ENCODE assay signal across 17 cellular contexts in the genomic region with DNA sequence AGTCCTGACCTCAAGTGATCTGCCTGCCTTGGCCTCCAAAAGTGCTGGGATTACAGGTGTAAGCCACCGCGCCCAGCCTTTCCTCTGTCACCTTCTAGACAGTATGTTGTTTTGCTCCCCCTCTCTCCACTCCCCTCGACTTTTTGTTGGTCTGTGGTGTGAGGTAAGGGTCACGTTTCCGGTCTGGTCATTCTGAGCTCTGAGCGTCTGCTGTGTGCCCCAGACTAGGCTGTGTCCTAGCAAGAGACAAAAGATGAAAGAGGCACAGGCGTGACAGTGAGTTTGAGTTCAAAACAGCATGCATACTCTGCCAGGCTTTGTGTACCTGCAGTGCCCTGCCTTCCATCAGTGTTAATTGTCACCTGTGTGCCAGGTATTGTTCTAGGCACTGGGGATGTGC.
DNase-seq lines count a peak whose midpoint lies in the region; ATAC-seq and TF ChIP-seq lines count a peak whose summit lies in the region.
"Had no signal": no experiment of that assay in that cellular context is flagged by ENCODE, and none has a peak within 500 bp of the region (broad histone marks: within the 10 kb centered on the region; RNA-seq: fewer than 3 reads in every experiment).

No MANE protein-coding gene starts in this region.

- H3K27me3 ChIP-seq in left ventricle myocardium inferior (ENCODE audit: low read depth) (no peaks in the 10 kb centered on the region), gastrocnemius medialis (no peaks in the 10 kb centered on the region)

- peaks cover 22% of the 10 kb centered on the region for H3K36me3 ChIP-seq in left ventricle myocardium inferior
- H3K36me3 ChIP-seq in gastrocnemius medialis, result no peaks in the 10 kb centered on the region
- H3K36me3 ChIP-seq: HAP-1 had no signal

- TF ChIP-seq POLR2A in gastrocnemius medialis (IDR thresholded peaks at IDR 0.05), result no peak

- peaks cover 81% of the 10 kb centered on the region for H3K4me1 Mint-ChIP-seq in activated B cell treated with CpG ODN at 0.5 μM for 24 hours
- H3K4me1 Mint-ChIP-seq in natural killer cell, result peaks cover 35 to 71% of the 10 kb centered on the region in 2 donors
- peaks cover 76% of the 10 kb centered on the region for H3K4me1 Mint-ChIP-seq in type B pancreatic cell (ENCODE audit: unreplicated experiment)

- no peak for DNase-seq in left ventricle myocardium inferior
- DNase-seq in left ventricle myocardium superior, result no peak
- DNase-seq in activated B cell treated with CpG ODN at 0.5 μM for 24 hours, result no peak
- no peak for DNase-seq in natural killer cell
- no peak for DNase-seq in type B pancreatic cell (ENCODE audit: extremely low spot score, unreplicated experiment)
- DNase-seq in SW 1271 (lab: John Stamatoyannopoulos, UW), result no peak
- no peak for DNase-seq in gastrocnemius medialis
- DNase-seq: amniotic stem cell; cerebellar nuclear complex; NCI-H187 treated with DMSO at 0.1 percent for 48 hours; NCI-H510A; PC-3; stimulated activated CD4-positive, alpha-beta T cell treated with anti-CD3 and anti-CD28 coated beads, Interleukin-15, amount 100 ng/mL, for 24 hours had no signal

- no peak overlapping the region for H3K4me3 Mint-ChIP-seq in activated B cell treated with CpG ODN at 0.5 μM for 24 hours
- peak overlapping the region; percentile 73 for H3K4me3 Mint-ChIP-seq in natural killer cell
- H3K4me3 Mint-ChIP-seq in type B pancreatic cell, result peak overlapping the region; percentile 63
- H3K4me3 Mint-ChIP-seq: activated T-helper 17 cell treated with anti-CD3 and anti-CD28 coated beads, Interleukin-2, amount 50 U/mL, for 72 hours had no signal

- H3K27ac ChIP-seq in left ventricle myocardium inferior (replicated peaks) (peak overlapping the region; percentile 82), gastrocnemius medialis (no peak overlapping the region)

- H3K36me3 Mint-ChIP-seq in activated B cell treated with CpG ODN at 0.5 μM for 24 hours (ENCODE audit: low read depth), result peaks cover 18% of the 10 kb centered on the region
- H3K36me3 Mint-ChIP-seq in natural killer cell, result no peaks in the 10 kb centered on the region
- peaks cover 12% of the 10 kb centered on the region for H3K36me3 Mint-ChIP-seq in type B pancreatic cell

- H3K9me3 Mint-ChIP-seq in activated B cell treated with CpG ODN at 0.5 μM for 24 hours (no peaks in the 10 kb centered on the region), natural killer cell (no peaks in the 10 kb centered on the region), type B pancreatic cell (no peaks in the 10 kb centered on the region)
- H3K9me3 Mint-ChIP-seq: activated T-helper 17 cell treated with anti-CD3 and anti-CD28 coated beads, Interleukin-2, amount 50 U/mL, for 72 hours had no signal

- peaks cover 97% of the 10 kb centered on the region for H3K4me1 ChIP-seq in left ventricle myocardium inferior
- peaks cover 21 to 29% of the 10 kb centered on the region in 2 donors for H3K4me1 ChIP-seq in gastrocnemius medialis
- H3K4me1 ChIP-seq: HAP-1 had no signal

- no peaks in the 10 kb centered on the region for H3K9me3 ChIP-seq in left ventricle myocardium inferior (replicated peaks)
- H3K9me3 ChIP-seq in gastrocnemius medialis, result no peaks in the 10 kb centered on the region
- H3K9me3 ChIP-seq: HAP-1 had no signal

- H3K27me3 Mint-ChIP-seq in activated B cell treated with CpG ODN at 0.5 μM for 24 hours, result no peaks in the 10 kb centered on the region
- H3K27me3 Mint-ChIP-seq in natural killer cell (ENCODE audit: low read depth in 2 of 2), result no peaks in the 10 kb centered on the region
- peaks cover 3% of the 10 kb centered on the region for H3K27me3 Mint-ChIP-seq in type B pancreatic cell
- H3K27me3 Mint-ChIP-seq: activated T-helper 17 cell treated with anti-CD3 and anti-CD28 coated beads, Interleukin-2, amount 50 U/mL, for 72 hours had no signal

- CTCF ChIA-PET in activated B cell treated with CpG ODN at 0.5 μM for 24 hours (lab: Charles Lee), result no interaction called here

- intact Hi-C loops in left ventricle myocardium inferior (cut with micrococcal nuclease) (no loop called here), left ventricle myocardium superior (cut with micrococcal nuclease) (no loop called here), activated B cell treated with CpG ODN at 0.5 μM for 24 hours (cut with micrococcal nuclease) (no loop called here), natural killer cell (cut with micrococcal nuclease) (no loop called here), gastrocnemius medialis (cut with DNase I; ENCODE audit: low total_unique reads) (no loop called here)

- no peak for TF ChIP-seq CTCF in left ventricle myocardium inferior (IDR thresholded peaks at IDR 0.05; ENCODE audit: borderline replicate concordance)
- TF ChIP-seq CTCF in activated B cell treated with CpG ODN at 0.5 μM for 24 hours (IDR thresholded peaks at IDR 0.05), result no peak
- TF ChIP-seq CTCF in natural killer cell (IDR thresholded peaks at IDR 0.05), result no peak
- TF ChIP-seq CTCF in type B pancreatic cell (conservative IDR thresholded peaks at IDR 0.05), result no peak
- no peak for TF ChIP-seq CTCF in gastrocnemius medialis (IDR thresholded peaks at IDR 0.05 in 4 of 5, conservative IDR thresholded peaks at IDR 0.05 in 1 of 5)

- no peak overlapping the region for H3K4me3 ChIP-seq in left ventricle myocardium inferior
- H3K4me3 ChIP-seq in gastrocnemius medialis, result no peak overlapping the region
- H3K4me3 ChIP-seq: HAP-1, lung had no signal

- peak overlapping the region; percentile 50 for H3K27ac Mint-ChIP-seq in activated B cell treated with CpG ODN at 0.5 μM for 24 hours
- H3K27ac Mint-ChIP-seq in natural killer cell, result peak overlapping the region; percentile 61 to 69
- H3K27ac Mint-ChIP-seq in type B pancreatic cell, result peak overlapping the region; percentile 92
- H3K27ac Mint-ChIP-seq: activated T-helper 17 cell treated with anti-CD3 and anti-CD28 coated beads, Interleukin-2, amount 50 U/mL, for 72 hours had no signal

- ATAC-seq in left ventricle myocardium superior (no peak), activated B cell treated with CpG ODN at 0.5 μM for 24 hours (ENCODE audit: low read depth) (no peak), natural killer cell (peak; percentile 38 to 79 (median 59)), HG02840 (IDR thresholded peaks at IDR 0.05; ENCODE audit: low FRiP score, unreplicated experiment) (no peak), gastrocnemius medialis (no peak)
- ATAC-seq: activated T-helper 17 cell treated with anti-CD3 and anti-CD28 coated beads, Interleukin-2, amount 50 U/mL, for 72 hours; PC-3 had no signal

- in situ Hi-C loops in gastrocnemius medialis (cut with MboI; ENCODE audit: low sequenced_read_pairs in 4 of 4), result no loop called here

- POLR2A ChIA-PET in activated B cell treated with CpG ODN at 0.5 μM for 24 hours (lab: Charles Lee), result interaction anchor here (0.7 to 20.1 kb wide), 2 partner anchors 13 to 57 kb away, joined by 3 to 311 read pairs; no protein-coding TSS in a partner anchor

Comparison
In these comparisons a context has a peak if more than half of its experiments do, and no peak if none do; other contexts are left out.
1. ATAC-seq: peak in natural killer cell (3 of 3); none in left ventricle myocardium superior (single experiment), activated B cell treated with CpG ODN at 0.5 μM for 24 hours (single experiment), HG02840 (single experiment) and gastrocnemius medialis (0 of 2).
2. Peak in every context shown above with its lines, with median percentiles within 50 percentile points of each other: H3K27ac Mint-ChIP-seq.